ENCODE assay signal across 11 cellular contexts in genomic region chr14:55467307-55467706, GRCh38. TPM values are rescaled to one million over a fixed set of nuclear protein-coding genes. Genes with fewer than 3 reads are reported as not detected.
"Had no signal": no experiment of that assay in that cellular context is flagged by ENCODE, and none has a peak within 500 bp of the region (broad histone marks: within the 10 kb centered on the region; RNA-seq: fewer than 3 reads in every experiment).

No MANE protein-coding gene starts in this region.

- H3K36me3 ChIP-seq: HAP-1 had no signal

- H3K4me1 ChIP-seq: HAP-1 had no signal

- H2AFZ ChIP-seq: GM23248 had no signal

- ATAC-seq: HCT116 had no signal

- H3K27ac ChIP-seq: GM23248, HL-60 had no signal

- H3K9ac ChIP-seq: GM23248 had no signal

- DNase-seq: GM23248, GOT3, H7, HFFc6, KG1 had no signal

- H3K4me3 ChIP-seq: GM23248, HAP-1 had no signal

RNA-seq across cellular contexts. Expression of gene TBPL2, which starts 26.9 kb away (rescaled TPM):
- total RNA-seq: GM23248, H4, H7, HFFc6, HT1080 had no signal
- polyA plus RNA-seq: GM23248, IgD-negative memory B cell had no signal
